13 cellular contexts compared by ENCODE assay signal in genomic region chr21:26127918-26128317, GRCh38. TPM values are rescaled to one million over a fixed set of nuclear protein-coding genes. Genes with fewer than 3 reads are reported as not detected.
DNase-seq lines count a peak whose midpoint lies in the region; ATAC-seq and TF ChIP-seq lines count a peak whose summit lies in the region.
"Had no signal": no experiment of that assay in that cellular context is flagged by ENCODE, and none has a peak within 500 bp of the region (broad histone marks: within the 10 kb centered on the region; RNA-seq: fewer than 3 reads in every experiment).

No MANE protein-coding gene starts in this region.

- no peak overlapping the region; the same call in 1 of the 2 replicates for H3K9ac ChIP-seq in MM.1S (ENCODE audit: low read length)
- H3K9ac ChIP-seq in subcutaneous abdominal adipose tissue (ENCODE audit: low read length in 5 of 5) = no peak overlapping the region

- H3K27me3 ChIP-seq in MM.1S (replicated peaks; ENCODE audit: insufficient read depth, low read length) = no peaks in the 10 kb centered on the region
- no peaks in the 10 kb centered on the region for H3K27me3 ChIP-seq in subcutaneous abdominal adipose tissue (ENCODE audit: control insufficient read depth in 5 of 5, insufficient read depth in 4 of 5, low read length in 5 of 5)

- no peaks in the 10 kb centered on the region for H4K20me1 ChIP-seq in MM.1S (ENCODE audit: insufficient read depth, low read length)

- intact Hi-C loops in posterior vena cava (cut with DNase I) = no loop called here

- H3K4me1 ChIP-seq in MM.1S (ENCODE audit: low read length) (peaks cover 15% of the 10 kb centered on the region; the same call in 1 of the 2 replicates), subcutaneous abdominal adipose tissue (ENCODE audit: control insufficient read depth in 5 of 5, insufficient read depth in 5 of 5, low read length in 5 of 5) (peaks cover 0 to 38% (median 6%) of the 10 kb centered on the region in 5 donors)

- H3K4me2 ChIP-seq in MM.1S (ENCODE audit: low read depth, low read length) = peak overlapping the region; percentile 31

- peak overlapping the region; percentile 28 for H3K4me3 Mint-ChIP-seq in endothelial cell (ENCODE audit: unreplicated experiment)
- H3K4me3 Mint-ChIP-seq in stimulated activated naive B cell treated with anti-CD40 and anti-IgM and Interleukin-4, amounts not matched to agents 10 μg/mL and 1 μg/mL and 100 μg/mL, for 72 hours = no peak overlapping the region
- H3K4me3 Mint-ChIP-seq: effector memory CD8-positive, alpha-beta T cell had no signal

- TF ChIP-seq CTCF in MM.1S (IDR thresholded peaks at IDR 0.05; ENCODE audit: low read length) (no peak), endothelial cell (IDR thresholded peaks at IDR 0.05; ENCODE audit: unreplicated experiment) (no peak)

- H3K27ac Mint-ChIP-seq in endothelial cell (ENCODE audit: unreplicated experiment) = peak overlapping the region; percentile 16
- no peak overlapping the region for H3K27ac Mint-ChIP-seq in stimulated activated naive B cell treated with anti-CD40 and anti-IgM and Interleukin-4, amounts not matched to agents 10 μg/mL and 1 μg/mL and 100 μg/mL, for 72 hours
- H3K27ac Mint-ChIP-seq: effector memory CD8-positive, alpha-beta T cell had no signal

- H3K4me1 Mint-ChIP-seq in endothelial cell (ENCODE audit: unreplicated experiment) = peaks cover 62% of the 10 kb centered on the region
- peaks cover 5 to 12% of the 10 kb centered on the region in 2 donors for H3K4me1 Mint-ChIP-seq in stimulated activated naive B cell treated with anti-CD40 and anti-IgM and Interleukin-4, amounts not matched to agents 10 μg/mL and 1 μg/mL and 100 μg/mL, for 72 hours

- DNase-seq in MM.1S (peak; percentile 32), endothelial cell (ENCODE audit: low spot score) (no peak), kidney glomerular epithelial cell (lab: John Stamatoyannopoulos, UW) (peak; percentile 36), islet precursor cell (no peak), posterior vena cava (ENCODE audit: low spot score) (no peak), NOMO-1 treated with DMSO at 0.1 percent for 48 hours (lab: John Stamatoyannopoulos, UW; ENCODE audit: unreplicated experiment) (no peak)
- DNase-seq in stimulated activated naive B cell treated with anti-CD40 and anti-IgM and Interleukin-4, amounts not matched to agents 10 μg/mL and 1 μg/mL and 100 μg/mL, for 72 hours = no peak
- DNase-seq: activated CD4-positive, alpha-beta T cell treated with anti-CD3 and anti-CD28 coated beads for 4 hours; DMS53; effector memory CD8-positive, alpha-beta T cell; NCI-H2107 had no signal

- H3K9me3 Mint-ChIP-seq in endothelial cell (ENCODE audit: unreplicated experiment) = no peaks in the 10 kb centered on the region
- H3K9me3 Mint-ChIP-seq in stimulated activated naive B cell treated with anti-CD40 and anti-IgM and Interleukin-4, amounts not matched to agents 10 μg/mL and 1 μg/mL and 100 μg/mL, for 72 hours = no peaks in the 10 kb centered on the region

- H2AFZ ChIP-seq in MM.1S (ENCODE audit: low read length) = no peak overlapping the region

- H3K36me3 Mint-ChIP-seq in endothelial cell (ENCODE audit: low read depth, unreplicated experiment) = peaks cover 11% of the 10 kb centered on the region
- H3K36me3 Mint-ChIP-seq in stimulated activated naive B cell treated with anti-CD40 and anti-IgM and Interleukin-4, amounts not matched to agents 10 μg/mL and 1 μg/mL and 100 μg/mL, for 72 hours = peaks cover 5% of the 10 kb centered on the region in 2 donors

- H3K27ac ChIP-seq in MM.1S (ENCODE audit: low read length) (peak overlapping the region; percentile 15; the same call in 1 of the 2 replicates), subcutaneous abdominal adipose tissue (ENCODE audit: low read depth, low read length) (peak overlapping the region; percentile 20)

- no peaks in the 10 kb centered on the region for H3F3A ChIP-seq in MM.1S (ENCODE audit: insufficient read depth, low read length)

- peak overlapping the region; percentile 23 for H3K4me3 ChIP-seq in MM.1S (ENCODE audit: low read length)
- H3K4me3 ChIP-seq in subcutaneous abdominal adipose tissue (ENCODE audit: low read depth in 1 of 5, low read length in 5 of 5) = peak overlapping the region in 4 of 5 donors; percentile 10 to 34 (median 20)
- H3K4me3 ChIP-seq: lung had no signal

- H3K36me3 ChIP-seq in MM.1S (replicated peaks; ENCODE audit: insufficient read depth, low read length) (no peaks in the 10 kb centered on the region), subcutaneous abdominal adipose tissue (ENCODE audit: control insufficient read depth in 5 of 5, insufficient read depth in 5 of 5, low read length in 5 of 5) (no peaks in the 10 kb centered on the region)

- peaks cover 2% of the 10 kb centered on the region for H3K27me3 Mint-ChIP-seq in endothelial cell (ENCODE audit: unreplicated experiment)
- no peaks in the 10 kb centered on the region for H3K27me3 Mint-ChIP-seq in stimulated activated naive B cell treated with anti-CD40 and anti-IgM and Interleukin-4, amounts not matched to agents 10 μg/mL and 1 μg/mL and 100 μg/mL, for 72 hours

- H3K9me2 ChIP-seq in MM.1S (replicated peaks; ENCODE audit: insufficient read depth, low read length) = no peaks in the 10 kb centered on the region

- ATAC-seq in stimulated activated naive B cell treated with anti-CD40 and anti-IgM and Interleukin-4, amounts not matched to agents 10 μg/mL and 1 μg/mL and 100 μg/mL, for 72 hours (replicated peaks) = no peak
- ATAC-seq: effector memory CD8-positive, alpha-beta T cell had no signal

- H3K79me2 ChIP-seq in MM.1S (ENCODE audit: low read length) = peaks cover 54% of the 10 kb centered on the region

- no peaks in the 10 kb centered on the region for H3K9me3 ChIP-seq in MM.1S (replicated peaks; ENCODE audit: insufficient read depth, low read length)
- H3K9me3 ChIP-seq in subcutaneous abdominal adipose tissue (ENCODE audit: control insufficient read depth in 5 of 5, low read length in 5 of 5) = no peaks in the 10 kb centered on the region

RNA-seq across cellular contexts. Expression of gene APP, which starts 42.7 kb away (rescaled TPM):
- 1,137 TPM for total RNA-seq in endothelial cell (ENCODE audit: unreplicated experiment)
- 100 to 1,000 TPM; 410 to 411 TPM for total RNA-seq in posterior vena cava

Comparison
In these comparisons a context has a peak if more than half of its experiments do, and no peak if none do; other contexts are left out.
1. DNase-seq: peak in MM.1S (single experiment) and kidney glomerular epithelial cell (single experiment); none in endothelial cell (single experiment), stimulated activated naive B cell treated with anti-CD40 and anti-IgM and Interleukin-4, amounts not matched to agents 10 μg/mL and 1 μg/mL and 100 μg/mL, for 72 hours (single experiment), islet precursor cell (single experiment), posterior vena cava (single experiment) and NOMO-1 treated with DMSO at 0.1 percent for 48 hours (single experiment).